Comparison of ENCODE assay signal across 1 cellular context in genomic region chr4:53364624-53365023, GRCh38.
TF ChIP-seq lines count a peak whose summit lies in the region.

No MANE protein-coding gene starts in this region.

TF ChIP-seq in GM12878, 131 proteins besides CTCF, POLR2A, EP300 and RAD21:
- TF ChIP-seq, protein P1, sequence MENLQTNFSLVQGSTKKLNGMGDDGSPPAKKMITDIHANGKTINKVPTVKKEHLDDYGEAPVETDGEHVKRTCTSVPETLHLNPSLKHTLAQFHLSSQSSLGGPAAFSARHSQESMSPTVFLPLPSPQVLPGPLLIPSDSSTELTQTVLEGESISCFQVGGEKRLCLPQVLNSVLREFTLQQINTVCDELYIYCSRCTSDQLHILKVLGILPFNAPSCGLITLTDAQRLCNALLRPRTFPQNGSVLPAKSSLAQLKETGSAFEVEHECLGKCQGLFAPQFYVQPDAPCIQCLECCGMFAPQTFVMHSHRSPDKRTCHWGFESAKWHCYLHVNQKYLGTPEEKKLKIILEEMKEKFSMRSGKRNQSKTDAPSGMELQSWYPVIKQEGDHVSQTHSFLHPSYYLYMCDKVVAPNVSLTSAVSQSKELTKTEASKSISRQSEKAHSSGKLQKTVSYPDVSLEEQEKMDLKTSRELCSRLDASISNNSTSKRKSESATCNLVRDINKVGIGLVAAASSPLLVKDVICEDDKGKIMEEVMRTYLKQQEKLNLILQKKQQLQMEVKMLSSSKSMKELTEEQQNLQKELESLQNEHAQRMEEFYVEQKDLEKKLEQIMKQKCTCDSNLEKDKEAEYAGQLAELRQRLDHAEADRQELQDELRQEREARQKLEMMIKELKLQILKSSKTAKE (IDR thresholded peaks at IDR 0.05; ENCODE audit: low read depth, poor library complexity, severe bottlenecking) = no peak
- TF ChIP-seq SRF (IDR thresholded peaks at IDR 0.05; ENCODE audit: low read depth in 2 of 2, low read length in 2 of 2) = no peak
